ENCODE assay signal across 11 cellular contexts in the genomic region with DNA sequence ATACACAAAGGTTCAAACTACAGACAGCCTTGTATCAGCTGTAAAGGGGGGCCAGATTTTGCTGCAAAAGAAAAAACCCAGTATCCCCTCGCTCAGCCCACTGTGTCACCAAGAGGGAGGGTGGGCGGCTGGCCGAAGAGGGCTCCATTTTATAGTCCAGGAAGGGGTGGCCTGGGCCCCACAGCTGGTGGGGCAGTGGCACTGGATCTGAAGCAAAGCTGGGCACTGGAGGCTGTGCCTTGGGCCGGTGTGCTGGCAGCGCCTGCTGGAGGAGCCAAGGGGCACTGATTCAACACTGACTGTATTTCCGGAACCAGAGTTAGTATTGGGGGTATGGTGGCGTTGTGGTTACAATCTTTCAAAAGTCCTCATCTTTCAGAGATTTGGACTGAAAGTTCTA. TPM values are rescaled to one million over a fixed set of nuclear protein-coding genes. Genes with fewer than 3 reads are reported as not detected.
DNase-seq lines count a peak whose midpoint lies in the region; ATAC-seq and TF ChIP-seq lines count a peak whose summit lies in the region.
"Had no signal": no experiment of that assay in that cellular context is flagged by ENCODE, and none has a peak within 500 bp of the region (broad histone marks: within the 10 kb centered on the region; RNA-seq: fewer than 3 reads in every experiment).

No MANE protein-coding gene starts in this region.

- H3K79me2 ChIP-seq in GM23248 (ENCODE audit: insufficient read depth) = peaks cover 93% of the 10 kb centered on the region

- DNase-seq in A673 (ENCODE audit: low spot score) (no peak), GM23248 (peak; percentile 61), astrocyte of the spinal cord (ENCODE audit: low read depth, low spot score) (peak; percentile 25), naive B cell (no peak), occipital lobe (lab: John Stamatoyannopoulos, UW) (no peak)
- no peak for DNase-seq in activated T-cell treated with anti-CD3 and anti-CD28 coated beads, Interleukin-2, amount 50 U/mL, for 72 hours
- DNase-seq: Kasumi-1, NCI-H2171 treated with DMSO at 0.1 percent for 48 hours had no signal

- no peak for TF ChIP-seq CTCF in A673 (conservative IDR thresholded peaks at IDR 0.05; ENCODE audit: low read depth, low read length)
- peak; percentile 28 for TF ChIP-seq CTCF in astrocyte of the spinal cord (IDR thresholded peaks at IDR 0.05; ENCODE audit: low read depth, low read length)

- H3K4me1 ChIP-seq in A673 (ENCODE audit: insufficient read depth, low read length, poor library complexity, severe bottlenecking) (no peaks in the 10 kb centered on the region), GM23248 (ENCODE audit: insufficient read depth) (peaks cover 6% of the 10 kb centered on the region; the same call in 1 of the 2 replicates)

- H2AFZ ChIP-seq in GM23248 = no peak overlapping the region

- BruUV-seq in A673 (replicated peaks; lab: Mats Ljungman, UMichigan) = no TSS peak

- no peaks in the 10 kb centered on the region for H3K36me3 Mint-ChIP-seq in naive B cell
- H3K36me3 Mint-ChIP-seq in activated T-cell treated with anti-CD3 and anti-CD28 coated beads, Interleukin-2, amount 50 U/mL, for 72 hours (ENCODE audit: insufficient read depth in 2 of 2) = peaks cover 0 to 2% of the 10 kb centered on the region in 2 donors

- intact Hi-C loops in A673 (cut with micrococcal nuclease; ENCODE audit: unreplicated experiment) = no loop called here

- H3K9ac ChIP-seq in GM23248 = no peak overlapping the region

- no peak overlapping the region for H3K4me2 ChIP-seq in GM23248 (ENCODE audit: unreplicated experiment)

- H3K27me3 Mint-ChIP-seq in naive B cell = no peaks in the 10 kb centered on the region
- no peaks in the 10 kb centered on the region for H3K27me3 Mint-ChIP-seq in activated T-cell treated with anti-CD3 and anti-CD28 coated beads, Interleukin-2, amount 50 U/mL, for 72 hours (ENCODE audit: low read depth)

- CTCF ChIA-PET in A673 (lab: Charles Lee) = no interaction called here

- H3K27ac ChIP-seq in A673 (ENCODE audit: low read depth, low read length, poor library complexity, severe bottlenecking) (peak overlapping the region; percentile 37), GM23248 (no peak overlapping the region)
- H3K27ac ChIP-seq: C4-2B had no signal

- ATAC-seq in naive B cell (ENCODE audit: low read depth in 2 of 2) = no peak
- ATAC-seq in esophagus mucosa = no peak
- no peak for ATAC-seq in activated T-cell treated with anti-CD3 and anti-CD28 coated beads, Interleukin-2, amount 50 U/mL, for 72 hours (replicated peaks in 1 of 2)
- no peak for ATAC-seq in HG03139 (IDR thresholded peaks at IDR 0.05; ENCODE audit: unreplicated experiment)

- peaks cover 5% of the 10 kb centered on the region for H4K20me1 ChIP-seq in GM23248 (ENCODE audit: insufficient read depth)

- 54 to 58% methylated on average over 7 of the region's 7 CpGs for WGBS in GM23248 (ENCODE audit: low coverage in 1 of 2, low lambda C conversion rate in 2 of 2, missing lambda C conversion rate in 2 of 2), 2 experiments

- POLR2A ChIA-PET in A673 (lab: Charles Lee; ENCODE audit: low non-redundant PET) = no interaction called here

- H3K27me3 ChIP-seq in A673 (replicated peaks; ENCODE audit: insufficient read depth, low read depth, low read length, poor library complexity) (no peaks in the 10 kb centered on the region), GM23248 (replicated peaks; ENCODE audit: insufficient read depth) (no peaks in the 10 kb centered on the region)

- in situ Hi-C loops in GM23248 (cut with MboI) (no loop called here), astrocyte of the spinal cord (cut with HindIII; ENCODE audit: low sequenced_read_pairs) (no loop called here)

- peaks cover 47 to 73% (median 55%) of the 10 kb centered on the region in 3 donors for H3K4me1 Mint-ChIP-seq in naive B cell
- peaks cover 21% of the 10 kb centered on the region for H3K4me1 Mint-ChIP-seq in activated T-cell treated with anti-CD3 and anti-CD28 coated beads, Interleukin-2, amount 50 U/mL, for 72 hours (ENCODE audit: low read depth)

- H3K36me3 ChIP-seq in A673 (ENCODE audit: insufficient read depth, low read length, poor library complexity, severe bottlenecking) (no peaks in the 10 kb centered on the region), GM23248 (ENCODE audit: low read depth) (no peaks in the 10 kb centered on the region)

- peak overlapping the region in 5 of 8 donors; percentile 13 to 69 (median 49) for H3K4me3 Mint-ChIP-seq in naive B cell
- no peak overlapping the region for H3K4me3 Mint-ChIP-seq in activated T-cell treated with anti-CD3 and anti-CD28 coated beads, Interleukin-2, amount 50 U/mL, for 72 hours

- H3K4me3 ChIP-seq in A673 (ENCODE audit: low read depth, low read length, poor library complexity, severe bottlenecking) (no peak overlapping the region), GM23248 (no peak overlapping the region), astrocyte of the spinal cord (ENCODE audit: low read depth, low read length) (no peak overlapping the region)

- peak overlapping the region in 2 of 6 donors; percentile 41 to 47 for H3K27ac Mint-ChIP-seq in naive B cell
- no peak overlapping the region for H3K27ac Mint-ChIP-seq in activated T-cell treated with anti-CD3 and anti-CD28 coated beads, Interleukin-2, amount 50 U/mL, for 72 hours

- no peaks in the 10 kb centered on the region for H3K9me3 Mint-ChIP-seq in naive B cell
- H3K9me3 Mint-ChIP-seq in activated T-cell treated with anti-CD3 and anti-CD28 coated beads, Interleukin-2, amount 50 U/mL, for 72 hours = no peaks in the 10 kb centered on the region

- H3K9me3 ChIP-seq in A673 (ENCODE audit: low read depth, low read length, poor library complexity, severe bottlenecking) = no peaks in the 10 kb centered on the region
- no peaks in the 10 kb centered on the region for H3K9me3 ChIP-seq in GM23248 (ENCODE audit: low read depth)

- H3F3A ChIP-seq in GM23248 (ENCODE audit: insufficient read depth) = no peaks in the 10 kb centered on the region

- H3K9me2 ChIP-seq in GM23248 (ENCODE audit: insufficient read depth) = no peaks in the 10 kb centered on the region

RNA-seq across cellular contexts. Expression of gene BRD3, which starts 9.1 kb away (rescaled TPM):
- total RNA-seq in A673 (2021) = 61.6 and 72.7 TPM in 2 replicates
- total RNA-seq in GM23248 (2014; rRNA removed; shearing (Covaris generic)) = 5.5 and 17.5 TPM in 2 replicates
- polyA plus RNA-seq in GM23248 (2016; fragmentation: Nextera tagmentation; extraction: Ambion mirVana) = 25.6 and 26.0 TPM in 2 replicates
- 10 to 100 TPM in 5 of 6 donors, 1 to 10 TPM in 1; 9.0 to 26.2 (median 15.1) TPM for polyA plus RNA-seq in naive B cell (ENCODE audit: low read depth in 6 of 6)
- 13.2 TPM for total RNA-seq in esophagus mucosa
- 27.6 TPM for total RNA-seq in occipital lobe
- 10 to 100 TPM; 50.2 to 51.3 TPM for total RNA-seq in activated T-cell treated with anti-CD3 and anti-CD28 coated beads, Interleukin-2, amount 50 U/mL, for 72 hours

RNA-seq across cellular contexts. Expression of gene BRD3OS, which starts 33.4 kb away (rescaled TPM):
- 13.5 and 22.2 TPM in 2 replicates for total RNA-seq in A673 (2021)
- 25.9 and 36.3 TPM in 2 replicates for total RNA-seq in GM23248 (2014; rRNA removed; shearing (Covaris generic))
- polyA plus RNA-seq in GM23248 (2016; fragmentation: Nextera tagmentation; extraction: Ambion mirVana) = 32.1 and 36.6 TPM in 2 replicates
- 10 to 100 TPM; 31.3 to 45.1 (median 35.9) TPM for polyA plus RNA-seq in naive B cell (ENCODE audit: low read depth in 6 of 6)
- total RNA-seq in esophagus mucosa = 5.3 TPM
- total RNA-seq in occipital lobe = 28.4 TPM
- 10 to 100 TPM in 1 of 2 donors, 1 to 10 TPM in 1; 6.3 to 10.3 TPM for total RNA-seq in activated T-cell treated with anti-CD3 and anti-CD28 coated beads, Interleukin-2, amount 50 U/mL, for 72 hours

Comparison
In these comparisons a context has a peak if more than half of its experiments do, and no peak if none do; other contexts are left out.
1. DNase-seq: peak in GM23248 (single experiment) and astrocyte of the spinal cord (single experiment); none in A673 (single experiment), naive B cell (single experiment), occipital lobe (single experiment) and activated T-cell treated with anti-CD3 and anti-CD28 coated beads, Interleukin-2, amount 50 U/mL, for 72 hours (0 of 2).
2. H3K4me3 Mint-ChIP-seq: peak in naive B cell (5 of 8); none in activated T-cell treated with anti-CD3 and anti-CD28 coated beads, Interleukin-2, amount 50 U/mL, for 72 hours (0 of 2).